In the genomic region with DNA sequence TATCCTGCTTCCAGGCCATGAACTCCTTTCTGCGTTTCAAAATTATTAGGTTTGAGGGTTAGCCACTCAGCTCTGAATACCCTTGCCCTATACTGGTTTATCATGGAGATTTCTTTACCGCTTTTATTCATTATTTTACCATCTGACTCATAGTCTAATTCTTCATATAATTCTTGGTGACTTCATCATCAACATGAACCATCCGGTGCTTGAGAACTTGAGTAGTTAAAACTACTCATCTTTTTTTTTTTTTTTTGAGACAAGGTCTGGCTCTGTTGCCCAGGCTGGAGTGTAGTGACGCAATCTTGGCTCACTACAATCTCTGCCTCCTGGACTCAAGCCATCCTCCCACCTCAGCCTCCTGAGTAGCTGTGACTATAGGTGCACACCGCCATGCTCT, we compare ENCODE assay signal across 21 cellular contexts.
DNase-seq lines count a peak whose midpoint lies in the region; ATAC-seq and TF ChIP-seq lines count a peak whose summit lies in the region.
"Had no signal": no experiment of that assay in that cellular context is flagged by ENCODE, and none has a peak within 500 bp of the region (broad histone marks: within the 10 kb centered on the region; RNA-seq: fewer than 3 reads in every experiment).

No MANE protein-coding gene starts in this region.

- intact Hi-C loops in PC-3 (cut with micrococcal nuclease), result no loop called here

- BruUV-seq in PC-3 (replicated peaks; lab: Mats Ljungman, UMichigan), result no TSS peak

- DNase-seq in EH (ENCODE audit: low read depth) (peak; percentile 66), PC-3 (peak; percentile 3), choroid plexus epithelial cell (ENCODE audit: low read depth) (peak; percentile 44), non-pigmented ciliary epithelial cell (ENCODE audit: low read depth) (peak; percentile 35), mesothelial cell of epicardium (ENCODE audit: low spot score in 2 of 2, unreplicated experiment in 2 of 2) (no peak), HUDEP-2 (lab: John Stamatoyannopoulos, UW; ENCODE audit: unreplicated experiment in 76 of 76) (no peak)
- no peak for DNase-seq in activated effector memory CD4-positive, alpha-beta T cell treated with Interleukin-2 at 50 U/mL for 16 hours
- DNase-seq: activated CD4-positive, alpha-beta T cell treated with anti-CD3 and anti-CD28 coated beads for 4 hours; activated CD8-positive, alpha-beta memory T cell treated with anti-CD3 and anti-CD28 coated beads, Interleukin-2, amount 10 ng/mL, durations not matched to agents 7 days and 5 days; amygdala; Caco-2; endodermal cell; left ventricle myocardium inferior; NCI-H2171; NCI-H774; occipital lobe; right cardiac atrium; stimulated activated naive CD4-positive, alpha-beta T cell treated with Interleukin-2 at 50 U/mL for 16 hours; SW 1271; trophoblast cell had no signal

- H3K4me2 ChIP-seq in PC-3 (ENCODE audit: low read length), result no peak overlapping the region

- no peak overlapping the region for H3K9ac ChIP-seq in PC-3 (ENCODE audit: low read length)

- H3K9me3 ChIP-seq in PC-3 (ENCODE audit: low read length), result no peaks in the 10 kb centered on the region
- H3K9me3 ChIP-seq: Caco-2, left ventricle myocardium inferior had no signal

- CTCF ChIA-PET in PC-3 (lab: Charles Lee), result no interaction called here

- no peaks in the 10 kb centered on the region for H3K4me1 ChIP-seq in PC-3 (ENCODE audit: insufficient read depth, low read length)
- H3K4me1 ChIP-seq: Caco-2, left ventricle myocardium inferior had no signal

- H3K4me1 Mint-ChIP-seq in mesothelial cell of epicardium, result peaks cover 5% of the 10 kb centered on the region
- H3K4me1 Mint-ChIP-seq: activated CD8-positive, alpha-beta memory T cell treated with anti-CD3 and anti-CD28 coated beads, Interleukin-2, amount 10 ng/mL, durations not matched to agents 7 days and 5 days; endodermal cell had no signal

- H3K4me3 ChIP-seq in PC-3 (ENCODE audit: low read length), result no peak overlapping the region
- no peak overlapping the region for H3K4me3 ChIP-seq in choroid plexus epithelial cell (ENCODE audit: low read depth, low read length)
- H3K4me3 ChIP-seq: left ventricle myocardium inferior had no signal

- H3F3A ChIP-seq in PC-3 (ENCODE audit: low read length, unreplicated experiment), result no peaks in the 10 kb centered on the region

- no peaks in the 10 kb centered on the region for H4K20me1 ChIP-seq in PC-3 (ENCODE audit: low read length)

- H3K9me3 Mint-ChIP-seq in mesothelial cell of epicardium, result no peaks in the 10 kb centered on the region
- H3K9me3 Mint-ChIP-seq: endodermal cell had no signal

- no peaks in the 10 kb centered on the region for H3K27me3 ChIP-seq in PC-3 (ENCODE audit: low read length)

- no peak overlapping the region for H3K4me3 Mint-ChIP-seq in mesothelial cell of epicardium
- H3K4me3 Mint-ChIP-seq: activated CD8-positive, alpha-beta memory T cell treated with anti-CD3 and anti-CD28 coated beads, Interleukin-2, amount 10 ng/mL, durations not matched to agents 7 days and 5 days; endodermal cell had no signal

- POLR2A ChIA-PET in PC-3 (lab: Charles Lee; ENCODE audit: unreplicated experiment), result no interaction called here

- no peaks in the 10 kb centered on the region for H3K79me2 ChIP-seq in PC-3 (ENCODE audit: low read length)

- H3K36me3 ChIP-seq in PC-3 (ENCODE audit: low read depth, low read length), result no peaks in the 10 kb centered on the region
- H3K36me3 ChIP-seq: left ventricle myocardium inferior had no signal

- no peak overlapping the region for H3K27ac Mint-ChIP-seq in mesothelial cell of epicardium
- H3K27ac Mint-ChIP-seq: activated CD8-positive, alpha-beta memory T cell treated with anti-CD3 and anti-CD28 coated beads, Interleukin-2, amount 10 ng/mL, durations not matched to agents 7 days and 5 days; endodermal cell had no signal

- TF ChIP-seq CTCF in PC-3 (conservative IDR thresholded peaks at IDR 0.05; ENCODE audit: low read depth, low read length), result no peak
- no peak for TF ChIP-seq CTCF in choroid plexus epithelial cell (conservative IDR thresholded peaks at IDR 0.05; ENCODE audit: low read depth, low read length)
- no peak for TF ChIP-seq CTCF in mesothelial cell of epicardium (IDR thresholded peaks at IDR 0.05; ENCODE audit: unreplicated experiment)

- H3K27me3 Mint-ChIP-seq in mesothelial cell of epicardium (ENCODE audit: low read depth), result no peaks in the 10 kb centered on the region
- H3K27me3 Mint-ChIP-seq: activated CD8-positive, alpha-beta memory T cell treated with anti-CD3 and anti-CD28 coated beads, Interleukin-2, amount 10 ng/mL, durations not matched to agents 7 days and 5 days had no signal

- H3K27ac ChIP-seq in PC-3 (ENCODE audit: low read length), result no peak overlapping the region
- H3K27ac ChIP-seq: left ventricle myocardium inferior had no signal

- no peaks in the 10 kb centered on the region for H3K36me3 Mint-ChIP-seq in mesothelial cell of epicardium
- H3K36me3 Mint-ChIP-seq: activated CD8-positive, alpha-beta memory T cell treated with anti-CD3 and anti-CD28 coated beads, Interleukin-2, amount 10 ng/mL, durations not matched to agents 7 days and 5 days had no signal

- H2AFZ ChIP-seq in PC-3 (ENCODE audit: low read length), result no peak overlapping the region

- H3K9me2 ChIP-seq in PC-3 (replicated peaks; ENCODE audit: low read length), result no peaks in the 10 kb centered on the region

- no peak for ATAC-seq in PC-3
- ATAC-seq in HG03354 (IDR thresholded peaks at IDR 0.05; ENCODE audit: poor library complexity, severe bottlenecking, unreplicated experiment), result no peak
- ATAC-seq: activated CD8-positive, alpha-beta memory T cell treated with anti-CD3 and anti-CD28 coated beads, Interleukin-2, amount 10 ng/mL, durations not matched to agents 7 days and 5 days; right cardiac atrium had no signal

Comparison
In these comparisons a context has a peak if more than half of its experiments do, and no peak if none do; other contexts are left out.
1. DNase-seq: peak in EH (single experiment), PC-3 (single experiment), choroid plexus epithelial cell (single experiment) and non-pigmented ciliary epithelial cell (single experiment); none in activated effector memory CD4-positive, alpha-beta T cell treated with Interleukin-2 at 50 U/mL for 16 hours (single experiment), mesothelial cell of epicardium (0 of 2) and HUDEP-2 (0 of 76).